ENCODE assay signal across 1 cellular context in genomic region chr7:167976-168791, GRCh38.
TF ChIP-seq lines count a peak whose summit lies in the region.

No MANE protein-coding gene starts in this region.

TF ChIP-seq in K562, 482 proteins besides CTCF, POLR2A, EP300 and RAD21 (continued from another document):
- no peak for TF ChIP-seq ZMIZ1 (IDR thresholded peaks at IDR 0.05; ENCODE audit: low read depth in 2 of 2, low read length in 2 of 2)
- no peak for TF ChIP-seq BRCA1 (IDR thresholded peaks at IDR 0.05)
- TF ChIP-seq BRCA1 (CRISPR knock-in tag; IDR thresholded peaks at IDR 0.05), result no peak
- TF ChIP-seq, protein P1, sequence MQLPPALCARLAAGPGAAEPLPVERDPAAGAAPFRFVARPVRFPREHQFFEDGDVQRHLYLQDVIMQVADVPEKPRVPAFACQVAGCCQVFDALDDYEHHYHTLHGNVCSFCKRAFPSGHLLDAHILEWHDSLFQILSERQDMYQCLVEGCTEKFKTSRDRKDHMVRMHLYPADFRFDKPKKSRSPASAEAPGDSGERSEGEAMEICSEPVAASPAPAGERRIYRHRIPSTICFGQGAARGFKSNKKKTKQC (CRISPR knock-in tag; IDR thresholded peaks at IDR 0.05), result no peak
- TF ChIP-seq ETS2 (tag; IDR thresholded peaks at IDR 0.05; ENCODE audit: borderline replicate concordance, poor library complexity, severe bottlenecking), result no peak
TF ChIP-seq in K562: peak in this region for 0.
